8 cellular contexts compared by ENCODE assay signal in the genomic region with DNA sequence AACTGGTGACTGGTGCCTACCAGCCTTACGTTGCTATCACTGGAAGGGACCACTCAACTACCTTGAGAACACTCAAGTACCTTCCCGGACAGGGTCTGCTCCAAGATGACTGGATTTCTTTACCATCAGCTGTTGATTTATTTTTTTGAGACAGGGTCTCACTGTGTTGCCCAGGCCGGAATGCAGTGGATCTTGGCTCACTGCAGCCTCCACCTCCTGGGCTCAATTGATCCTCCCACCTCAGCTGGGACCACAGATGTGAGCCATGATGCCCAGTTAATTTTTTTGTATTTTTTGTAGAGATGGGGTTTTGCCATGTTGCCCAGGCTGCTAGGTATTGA. TPM values are rescaled to one million over a fixed set of nuclear protein-coding genes. Genes with fewer than 3 reads are reported as not detected.
DNase-seq lines count a peak whose midpoint lies in the region; ATAC-seq, FAIRE-seq and TF ChIP-seq lines count a peak whose summit lies in the region.
"Had no signal": no experiment of that assay in that cellular context is flagged by ENCODE, and none has a peak within 500 bp of the region (broad histone marks: within the 10 kb centered on the region; RNA-seq: fewer than 3 reads in every experiment).

No MANE protein-coding gene starts in this region.

- TF ChIP-seq CTCF in astrocyte (IDR thresholded peaks at IDR 0.05; ENCODE audit: insufficient read depth, low read depth, low read length) (no peak), thoracic aorta (IDR thresholded peaks at IDR 0.05) (no peak)

- H3K36me3 ChIP-seq in HUES6 (ENCODE audit: control insufficient read depth, insufficient read depth, low read length) (peaks cover 10% of the 10 kb centered on the region), astrocyte (ENCODE audit: insufficient read depth, low read length) (peaks cover 13% of the 10 kb centered on the region), mesenchymal stem cell (ENCODE audit: control insufficient read depth in 1 of 2, insufficient read depth in 2 of 2, low read depth in 1 of 2, low read length in 2 of 2) (peaks cover 13 to 20% of the 10 kb centered on the region in 2 experiments), thoracic aorta (peaks cover 2% of the 10 kb centered on the region)

- H2AK5ac ChIP-seq in mesenchymal stem cell (ENCODE audit: low read length, severe bottlenecking), result peak overlapping the region; percentile 1

- peaks cover 8% of the 10 kb centered on the region for H3K36me3 Mint-ChIP-seq in astrocyte (ENCODE audit: low read depth, unreplicated experiment)

- no peak for ATAC-seq in thoracic aorta (ENCODE audit: insufficient number of reproducible peaks, low FRiP score, low read depth)
- no peak for ATAC-seq in HG03460 (IDR thresholded peaks at IDR 0.05; ENCODE audit: unreplicated experiment)
- ATAC-seq in GM19395 (IDR thresholded peaks at IDR 0.05; ENCODE audit: unreplicated experiment), result no peak
- ATAC-seq in HG02981 (IDR thresholded peaks at IDR 0.05; ENCODE audit: unreplicated experiment), result no peak

- H3K79me2 ChIP-seq in astrocyte (ENCODE audit: insufficient read depth, low read length), result no peaks in the 10 kb centered on the region

- H2AFZ ChIP-seq in astrocyte (ENCODE audit: low read depth, low read length), result no peak overlapping the region
- no peak overlapping the region for H2AFZ ChIP-seq in mesenchymal stem cell (ENCODE audit: low read depth, low read length)

- H3K4me1 ChIP-seq in HUES6 (ENCODE audit: control insufficient read depth, insufficient read depth, low read length) (peaks cover 20% of the 10 kb centered on the region; the same call in 1 of the 2 replicates), astrocyte (ENCODE audit: insufficient read depth, low read length) (peaks cover 12% of the 10 kb centered on the region), mesenchymal stem cell (ENCODE audit: control insufficient read depth, insufficient read depth, low read depth, low read length) (peaks cover 10% of the 10 kb centered on the region), thoracic aorta (ENCODE audit: control insufficient read depth in 1 of 2, low read depth in 2 of 2) (peaks cover 22 to 64% of the 10 kb centered on the region in 2 donors)

- peak overlapping the region; percentile 92 for H3K27ac Mint-ChIP-seq in astrocyte (ENCODE audit: unreplicated experiment)

- no peak overlapping the region for H3K23ac ChIP-seq in mesenchymal stem cell (ENCODE audit: low read length in 2 of 2)

- H3K4me3 Mint-ChIP-seq in astrocyte (ENCODE audit: unreplicated experiment), result no peak overlapping the region

- no peak for FAIRE-seq in astrocyte (lab: Jason Lieb, UNC)

- no peak overlapping the region for H3K14ac ChIP-seq in mesenchymal stem cell (ENCODE audit: low read length in 2 of 2)

- peak overlapping the region; percentile 59 to 62 for H3K18ac ChIP-seq in mesenchymal stem cell (ENCODE audit: low read depth in 1 of 2, low read length in 2 of 2)

- H3K4me1 Mint-ChIP-seq in astrocyte (ENCODE audit: low read depth, unreplicated experiment), result peaks cover 10% of the 10 kb centered on the region

- no peak overlapping the region for H2BK15ac ChIP-seq in mesenchymal stem cell (ENCODE audit: low read depth, poor library complexity, severe bottlenecking)

- H3K27me3 ChIP-seq in HUES6 (ENCODE audit: control insufficient read depth, insufficient read depth, low read length) (no peaks in the 10 kb centered on the region), astrocyte (ENCODE audit: insufficient read depth, low read length) (no peaks in the 10 kb centered on the region), mesenchymal stem cell (ENCODE audit: control insufficient read depth in 1 of 2, insufficient read depth in 1 of 2, low read length in 2 of 2) (no peaks in the 10 kb centered on the region), thoracic aorta (replicated peaks; ENCODE audit: insufficient read depth) (no peaks in the 10 kb centered on the region)

- DNase-seq in astrocyte (ENCODE audit: low read depth) (no peak), mesenchymal stem cell (no peak), thoracic aorta (ENCODE audit: low spot score) (no peak)

- H4K8ac ChIP-seq in mesenchymal stem cell (ENCODE audit: low read length), result peak overlapping the region; percentile 1

- peak overlapping the region; percentile 54 for H4K91ac ChIP-seq in mesenchymal stem cell (ENCODE audit: low read length)

- H3K27ac ChIP-seq in HUES6 (ENCODE audit: low read depth, low read length) (peak overlapping the region; percentile 58; the same call in 1 of the 2 replicates), astrocyte (ENCODE audit: low read depth, low read length) (peak overlapping the region; percentile 56), mesenchymal stem cell (ENCODE audit: low read length, poor library complexity, severe bottlenecking) (no peak overlapping the region), thoracic aorta (peak overlapping the region; percentile 29 to 87)
- H3K27ac ChIP-seq: KMS-11 had no signal

- no peaks in the 10 kb centered on the region for H3K27me3 Mint-ChIP-seq in astrocyte (ENCODE audit: low read depth, unreplicated experiment)

- H3K9ac ChIP-seq in HUES6 (ENCODE audit: low read length) (peak overlapping the region; percentile 1), astrocyte (ENCODE audit: low read length) (peak overlapping the region; percentile 35), mesenchymal stem cell (ENCODE audit: low read length) (peak overlapping the region; percentile 78)
- H3K9ac ChIP-seq: KMS-11 had no signal

- H2BK12ac ChIP-seq in mesenchymal stem cell (ENCODE audit: low read length in 2 of 2), result peak overlapping the region; percentile 44 to 80

- H4K20me1 ChIP-seq in astrocyte (ENCODE audit: insufficient read depth, low read length), result peaks cover 8% of the 10 kb centered on the region

- H2BK5ac ChIP-seq in mesenchymal stem cell (ENCODE audit: low read depth, low read length, poor library complexity, severe bottlenecking), result no peak overlapping the region

- H3K9me3 ChIP-seq in HUES6 (ENCODE audit: control insufficient read depth, insufficient read depth, low read depth, low read length) (no peaks in the 10 kb centered on the region), astrocyte (ENCODE audit: insufficient read depth, low read depth, low read length) (no peaks in the 10 kb centered on the region), mesenchymal stem cell (ENCODE audit: control insufficient read depth, low read length) (no peaks in the 10 kb centered on the region), thoracic aorta (no peaks in the 10 kb centered on the region)

- H3K9me3 Mint-ChIP-seq in astrocyte (ENCODE audit: unreplicated experiment), result no peaks in the 10 kb centered on the region

- no peak overlapping the region; the same call in 1 of the 2 replicates for H3K4me3 ChIP-seq in HUES6 (ENCODE audit: low read depth, low read length)
- no peak overlapping the region for H3K4me3 ChIP-seq in astrocyte (ENCODE audit: insufficient read depth, low read depth, low read length)
- H3K4me3 ChIP-seq in mesenchymal stem cell (ENCODE audit: insufficient read depth in 1 of 2, low read depth in 1 of 2, low read length in 2 of 2), result no peak overlapping the region
- H3K4me3 ChIP-seq in thoracic aorta, result peak overlapping the region; percentile 58

- WGBS in mesenchymal stem cell, result 86% methylated on average over 3 of the region's 3 CpGs

- H3K4ac ChIP-seq in mesenchymal stem cell (ENCODE audit: low read depth in 1 of 2, low read length in 2 of 2), result peak overlapping the region; percentile 5 to 17

- H2BK120ac ChIP-seq in mesenchymal stem cell (ENCODE audit: low read depth, low read length), result no peak overlapping the region

- no peaks in the 10 kb centered on the region for H3K79me1 ChIP-seq in mesenchymal stem cell (replicated peaks; ENCODE audit: low read length, poor library complexity, severe bottlenecking)

- H3K4me2 ChIP-seq in astrocyte (ENCODE audit: low read length) (peak overlapping the region; percentile 72), mesenchymal stem cell (ENCODE audit: low read length, poor library complexity, severe bottlenecking) (no peak overlapping the region)
- H3K4me2 ChIP-seq: KMS-11 had no signal

RNA-seq across cellular contexts. Expression of gene DLG5, which starts 45.2 kb away (rescaled TPM):
- 55.2 and 58.4 TPM in 2 replicates for total RNA-seq in astrocyte
- 35.0 TPM for polyA plus RNA-seq in mesenchymal stem cell (2013, experiment 1 of 2)
- 33.7 TPM for polyA plus RNA-seq in mesenchymal stem cell (2013, experiment 2 of 2)
- 10 to 100 TPM; 36.4 to 79.6 TPM for total RNA-seq in thoracic aorta

RNA-seq across cellular contexts. Expression of gene POLR3A, which starts 57.5 kb away (rescaled TPM):
- 28.8 and 31.4 TPM in 2 replicates for total RNA-seq in astrocyte
- 8.4 TPM for polyA plus RNA-seq in mesenchymal stem cell (2013, experiment 1 of 2)
- polyA plus RNA-seq in mesenchymal stem cell (2013, experiment 2 of 2), result 8.7 TPM
- 10 to 100 TPM; 12.3 to 19.3 TPM for total RNA-seq in thoracic aorta

Comparison
In these comparisons a context has a peak if more than half of its experiments do, and no peak if none do; other contexts are left out.
1. H3K9ac ChIP-seq: peak in every context shown above with its lines; median percentile 78 in mesenchymal stem cell; 35 in astrocyte; 1 in HUES6.